8 cellular contexts compared by ENCODE assay signal in genomic region chr6:27177454-27178000, GRCh38.
DNase-seq lines count a peak whose midpoint lies in the region; ATAC-seq and TF ChIP-seq lines count a peak whose summit lies in the region.

No MANE protein-coding gene starts in this region.

- H3K4me3 ChIP-seq in AG09309 (ENCODE audit: control insufficient read depth, low read depth, low read length) (peak overlapping the region; percentile 91), right lobe of liver (peak overlapping the region; percentile 73 to 98 (median 85))

- no peaks in the 10 kb centered on the region for H3K9me3 Mint-ChIP-seq in activated CD4-positive, alpha-beta T cell treated with anti-CD3 and anti-CD28 coated beads, Interleukin-2, amount 10 ng/mL, durations not matched to agents 24 days and 14 days

- no peaks in the 10 kb centered on the region for H3K9me3 ChIP-seq in right lobe of liver

- TF ChIP-seq CTCF in AG09309 (IDR thresholded peaks at IDR 0.05; ENCODE audit: control insufficient read depth, insufficient read depth, low read depth, low read length, missing control alignments) (peak; percentile 60), right lobe of liver (IDR thresholded peaks at IDR 0.05) (peak; percentile 29 to 45 (median 42))

- DNase-seq in AG09309 (ENCODE audit: low read depth) (no peak), NCI-H345 treated with DMSO at 0.1 percent for 48 hours (lab: John Stamatoyannopoulos, UW; ENCODE audit: unreplicated experiment) (peak; percentile 79), dermis blood vessel endothelial cell (peak; percentile 85), right lobe of liver (peak; percentile 73 to 79 (median 77))
- DNase-seq in activated CD4-positive, alpha-beta T cell treated with anti-CD3 and anti-CD28 coated beads, Interleukin-2, amount 10 ng/mL, durations not matched to agents 24 days and 14 days: peak; percentile 92
- DNase-seq in stimulated activated CD4-positive, alpha-beta T cell treated with anti-CD3 and anti-CD28 coated beads, Interleukin-4, amount 100 ng/mL, for 24 hours: peak; percentile 76

- peak overlapping the region; percentile 54 to 89 (median 57) for H3K27ac ChIP-seq in right lobe of liver

- intact Hi-C loops in activated CD4-positive, alpha-beta T cell treated with anti-CD3 and anti-CD28 coated beads, Interleukin-2, amount 10 ng/mL, durations not matched to agents 24 days and 14 days (cut with micrococcal nuclease): loop anchor here (1.0 to 5.0 kb wide), 7 partner anchors 19 to 1765 kb away; partner anchors contain the start of gene ZNF391
- intact Hi-C loops in right lobe of liver (cut with DNase I): no loop called here

- WGBS in right lobe of liver (ENCODE audit: insufficient coverage, low coverage, low lambda C conversion rate, missing lambda C conversion rate): 0% methylated on average over 23 of the region's 30 CpGs

- H3K27me3 Mint-ChIP-seq in activated CD4-positive, alpha-beta T cell treated with anti-CD3 and anti-CD28 coated beads, Interleukin-2, amount 10 ng/mL, durations not matched to agents 24 days and 14 days: peaks cover 31% of the 10 kb centered on the region

- H3K4me1 Mint-ChIP-seq in activated CD4-positive, alpha-beta T cell treated with anti-CD3 and anti-CD28 coated beads, Interleukin-2, amount 10 ng/mL, durations not matched to agents 24 days and 14 days: peaks cover 17% of the 10 kb centered on the region

- no peaks in the 10 kb centered on the region for H3K36me3 ChIP-seq in right lobe of liver

- peak overlapping the region; percentile 95 for H3K4me3 Mint-ChIP-seq in activated CD4-positive, alpha-beta T cell treated with anti-CD3 and anti-CD28 coated beads, Interleukin-2, amount 10 ng/mL, durations not matched to agents 24 days and 14 days

- peak; percentile 79 for ATAC-seq in GM18861 (IDR thresholded peaks at IDR 0.05; ENCODE audit: unreplicated experiment)
- ATAC-seq in HG03103 (IDR thresholded peaks at IDR 0.05; ENCODE audit: low read depth, unreplicated experiment): peak; percentile 64
- peak; percentile 85 to 90 (median 86) for ATAC-seq in right lobe of liver

- H3K27ac Mint-ChIP-seq in activated CD4-positive, alpha-beta T cell treated with anti-CD3 and anti-CD28 coated beads, Interleukin-2, amount 10 ng/mL, durations not matched to agents 24 days and 14 days: peak overlapping the region; percentile 93

- H3K36me3 Mint-ChIP-seq in activated CD4-positive, alpha-beta T cell treated with anti-CD3 and anti-CD28 coated beads, Interleukin-2, amount 10 ng/mL, durations not matched to agents 24 days and 14 days (ENCODE audit: low read depth): no peaks in the 10 kb centered on the region

- TF ChIP-seq POLR2A in right lobe of liver (IDR thresholded peaks at IDR 0.05): no peak

- H3K27me3 ChIP-seq in right lobe of liver: no peaks in the 10 kb centered on the region

- no peaks in the 10 kb centered on the region for H3K4me1 ChIP-seq in right lobe of liver
